In the genomic region with DNA sequence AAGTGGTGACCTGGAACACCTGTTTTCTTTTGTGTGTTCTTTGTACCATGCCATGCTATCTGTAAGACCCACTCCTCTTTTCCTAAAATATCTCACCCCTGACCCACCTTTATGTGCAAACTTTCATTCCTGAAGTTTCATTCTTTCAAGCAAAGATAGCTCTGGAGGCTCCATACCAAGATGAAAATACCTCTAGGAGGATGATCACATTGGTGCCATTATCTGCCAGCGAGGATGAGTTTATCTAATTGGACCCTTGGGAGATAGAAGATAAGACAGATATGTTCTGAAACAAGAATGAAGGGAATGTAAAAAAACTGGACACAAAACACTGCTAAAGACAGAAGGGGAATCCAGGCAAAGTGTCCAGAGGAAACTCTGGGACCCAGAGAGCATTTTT, we compare ENCODE assay signal across 44 cellular contexts. TPM values are rescaled to one million over a fixed set of nuclear protein-coding genes. Genes with fewer than 3 reads are reported as not detected.
"Had no signal": no experiment of that assay in that cellular context is flagged by ENCODE, and none has a peak within 500 bp of the region (broad histone marks: within the 10 kb centered on the region; RNA-seq: fewer than 3 reads in every experiment).

No MANE protein-coding gene starts in this region.

- H3K9me3 Mint-ChIP-seq: activated T-cell treated with anti-CD3 and anti-CD28 coated beads, Interleukin-2, amount 50 U/mL, for 24 hours; activated T-helper 1 cell treated with anti-CD3 and anti-CD28 coated beads, Interleukin-12 subunit alpha, Interleukin-12 subunit beta, Interleukin-2, Interleukin-4 antibody, amounts not matched to agents 30 ng/mL and 10 ng/mL and 1 ng/mL, durations not matched to agents 14 hours and 24 hours and 36 hours had no signal

- H3K27me3 ChIP-seq: adrenal gland, ascending aorta, body of pancreas, brain microvascular endothelial cell, breast epithelium, cardiac muscle cell had no signal

- H3K4me1 Mint-ChIP-seq: activated naive CD4-positive, alpha-beta T cell treated with anti-CD3 and anti-CD28 coated beads, Interleukin-2, amount 10 ng/mL, durations not matched to agents 7 days and 5 days; activated naive CD4-positive, alpha-beta T cell treated with anti-CD3 and anti-CD28 coated beads, Interleukin-2, amount 50 U/mL, for 24 hours; activated naive CD8-positive, alpha-beta T cell treated with anti-CD3 and anti-CD28 coated beads for 36 hours; activated naive CD8-positive, alpha-beta T cell treated with anti-CD3 and anti-CD28 coated beads, Interleukin-2, amount 10 ng/mL, durations not matched to agents 7 days and 5 days; activated naive CD8-positive, alpha-beta T cell treated with anti-CD3 and anti-CD28 coated beads, Interleukin-2, amount 50 U/mL, for 24 hours; activated T-helper 17 cell treated with anti-CD3 and anti-CD28 coated beads, Interleukin-2, amount 50 U/mL, for 72 hours; brain; central memory CD8-positive, alpha-beta T cell had no signal

- H3K4me3 Mint-ChIP-seq: activated naive CD4-positive, alpha-beta T cell treated with anti-CD3 and anti-CD28 coated beads for 36 hours; activated naive CD4-positive, alpha-beta T cell treated with anti-CD3 and anti-CD28 coated beads, Interleukin-2, amount 10 ng/mL, durations not matched to agents 7 days and 5 days; activated naive CD4-positive, alpha-beta T cell treated with anti-CD3 and anti-CD28 coated beads, Interleukin-2, amount 50 U/mL, for 24 hours; activated naive CD8-positive, alpha-beta T cell; activated naive CD8-positive, alpha-beta T cell treated with anti-CD3 and anti-CD28 coated beads for 36 hours; activated naive CD8-positive, alpha-beta T cell treated with anti-CD3 and anti-CD28 coated beads, Interleukin-2, amount 10 ng/mL, durations not matched to agents 7 days and 5 days; activated naive CD8-positive, alpha-beta T cell treated with anti-CD3 and anti-CD28 coated beads, Interleukin-2, amount 50 U/mL, for 24 hours; activated T-cell treated with anti-CD3 and anti-CD28 coated beads, Interleukin-2, amount 50 U/mL, for 24 hours; activated T-cell treated with anti-CD3 and anti-CD28 coated beads, Interleukin-2, amount 50 U/mL, for 4 hours; activated T-cell treated with anti-CD3 and anti-CD28 coated beads, Interleukin-2, amount 50 U/mL, for 72 hours; activated T-helper 1 cell treated with anti-CD3 and anti-CD28 coated beads, Interleukin-12 subunit alpha, Interleukin-12 subunit beta, Interleukin-2, Interleukin-4 antibody, amounts not matched to agents 30 ng/mL and 10 ng/mL and 1 ng/mL, durations not matched to agents 14 hours and 24 hours and 36 hours; activated T-helper 17 cell treated with anti-CD3 and anti-CD28 coated beads, Interleukin-2, amount 50 U/mL, for 72 hours; brain; central memory CD8-positive, alpha-beta T cell had no signal

- H3K27ac ChIP-seq: adrenal gland, ascending aorta, body of pancreas, brain microvascular endothelial cell, breast epithelium, cardiac muscle cell had no signal

- H3K4me3 ChIP-seq: adrenal gland, ascending aorta, body of pancreas, breast epithelium, cardiac muscle cell had no signal

- DNase-seq: activated effector memory CD4-positive, alpha-beta T cell treated with anti-CD3 and anti-CD28 coated beads, Interleukin-2, amount 50 U/mL, for 16 hours; activated effector memory CD4-positive, alpha-beta T cell treated with Interleukin-2 at 50 U/mL for 16 hours; activated gamma-delta T cell; activated gamma-delta T cell treated with Interleukin-2 at 50 U/mL for 16 hours; activated naive CD4-positive, alpha-beta T cell; activated naive CD4-positive, alpha-beta T cell treated with anti-CD3 and anti-CD28 coated beads for 36 hours; activated naive CD4-positive, alpha-beta T cell treated with anti-CD3 and anti-CD28 coated beads, Interleukin-2, amount 10 ng/mL, durations not matched to agents 7 days and 5 days; activated naive CD4-positive, alpha-beta T cell treated with anti-CD3 and anti-CD28 coated beads, Interleukin-2, amount 50 U/mL, for 16 hours; activated naive CD4-positive, alpha-beta T cell treated with Interleukin-2 at 50 U/mL for 16 hours; activated naive CD8-positive, alpha-beta T cell treated with anti-CD3 and anti-CD28 coated beads for 36 hours; activated naive CD8-positive, alpha-beta T cell treated with anti-CD3 and anti-CD28 coated beads, Interleukin-2, amount 10 ng/mL, durations not matched to agents 7 days and 5 days; activated naive CD8-positive, alpha-beta T cell treated with anti-CD3 and anti-CD28 coated beads, Interleukin-2, amount 50 U/mL, for 24 hours; activated T-cell treated with anti-CD3 and anti-CD28 coated beads, Interleukin-2, amount 50 U/mL, for 1 hour; activated T-cell treated with anti-CD3 and anti-CD28 coated beads, Interleukin-2, amount 50 U/mL, for 24 hours; activated T-cell treated with anti-CD3 and anti-CD28 coated beads, Interleukin-2, amount 50 U/mL, for 4 hours; activated T-cell treated with anti-CD3 and anti-CD28 coated beads, Interleukin-2, amount 50 U/mL, for 48 hours; activated T-cell treated with anti-CD3 and anti-CD28 coated beads, Interleukin-2, amount 50 U/mL, for 72 hours; adrenal gland; amniotic stem cell; amygdala; anterior cingulate cortex; aorta; body of pancreas; brain microvascular endothelial cell; caudate nucleus; central memory CD4-positive, alpha-beta T cell; cerebellar nuclear complex had no signal

- FAIRE-seq: astrocyte, bronchial epithelial cell had no signal

- H3K9me3 ChIP-seq: adrenal gland, ascending aorta, body of pancreas had no signal

- H3K36me3 ChIP-seq: adrenal gland, ascending aorta, brain microvascular endothelial cell, breast epithelium, cardiac muscle cell had no signal

- H3K4me1 ChIP-seq: adrenal gland, ascending aorta, body of pancreas, breast epithelium had no signal

- H3K36me3 Mint-ChIP-seq: activated naive CD4-positive, alpha-beta T cell treated with anti-CD3 and anti-CD28 coated beads, Interleukin-2, amount 10 ng/mL, durations not matched to agents 7 days and 5 days; activated naive CD4-positive, alpha-beta T cell treated with anti-CD3 and anti-CD28 coated beads, Interleukin-2, amount 50 U/mL, for 24 hours; activated naive CD8-positive, alpha-beta T cell treated with anti-CD3 and anti-CD28 coated beads for 36 hours; activated naive CD8-positive, alpha-beta T cell treated with anti-CD3 and anti-CD28 coated beads, Interleukin-2, amount 10 ng/mL, durations not matched to agents 7 days and 5 days; brain had no signal

- H3K27ac Mint-ChIP-seq: activated naive CD4-positive, alpha-beta T cell treated with anti-CD3 and anti-CD28 coated beads for 36 hours; activated naive CD4-positive, alpha-beta T cell treated with anti-CD3 and anti-CD28 coated beads, Interleukin-2, amount 10 ng/mL, durations not matched to agents 7 days and 5 days; activated naive CD4-positive, alpha-beta T cell treated with anti-CD3 and anti-CD28 coated beads, Interleukin-2, amount 50 U/mL, for 24 hours; activated naive CD4-positive, alpha-beta T cell treated with anti-CD3 and anti-CD28 coated beads, Interleukin-2, amount 50 U/mL, for 72 hours; activated naive CD8-positive, alpha-beta T cell; activated naive CD8-positive, alpha-beta T cell treated with anti-CD3 and anti-CD28 coated beads for 36 hours; activated naive CD8-positive, alpha-beta T cell treated with anti-CD3 and anti-CD28 coated beads, Interleukin-2, amount 10 ng/mL, durations not matched to agents 7 days and 5 days; activated naive CD8-positive, alpha-beta T cell treated with anti-CD3 and anti-CD28 coated beads, Interleukin-2, amount 50 U/mL, for 24 hours; activated T-cell treated with anti-CD3 and anti-CD28 coated beads, Interleukin-2, amount 50 U/mL, for 24 hours; activated T-cell treated with anti-CD3 and anti-CD28 coated beads, Interleukin-2, amount 50 U/mL, for 72 hours; activated T-helper 1 cell treated with anti-CD3 and anti-CD28 coated beads, Interleukin-12 subunit alpha, Interleukin-12 subunit beta, Interleukin-2, Interleukin-4 antibody, amounts not matched to agents 30 ng/mL and 10 ng/mL and 1 ng/mL, durations not matched to agents 14 hours and 24 hours and 36 hours; activated T-helper 17 cell treated with anti-CD3 and anti-CD28 coated beads, Interleukin-2, amount 50 U/mL, for 72 hours; activated T-helper 2 cell treated with anti-CD3 and anti-CD28 coated beads, Interferon-gamma antibody, Interleukin-2, Interleukin-4, amounts not matched to agents 10 μg/mL and 5 μg/mL and 100 μg/mL, durations not matched to agents 14 hours and 24 hours and 36 hours; brain had no signal

RNA-seq across cellular contexts. Expression of a gene that starts 24.1 kb away (rescaled TPM):
- total RNA-seq: activated naive CD4-positive, alpha-beta T cell treated with anti-CD3 and anti-CD28 coated beads for 36 hours; activated naive CD4-positive, alpha-beta T cell treated with anti-CD3 and anti-CD28 coated beads, Interleukin-2, amount 50 U/mL, for 72 hours; activated naive CD8-positive, alpha-beta T cell treated with anti-CD3 and anti-CD28 coated beads for 36 hours; activated naive CD8-positive, alpha-beta T cell treated with anti-CD3 and anti-CD28 coated beads, Interleukin-2, amount 10 ng/mL, durations not matched to agents 7 days and 5 days; activated T-cell treated with anti-CD3 and anti-CD28 coated beads, Interleukin-2, amount 50 U/mL, for 4 hours; activated T-cell treated with anti-CD3 and anti-CD28 coated beads, Interleukin-2, amount 50 U/mL, for 72 hours; activated T-helper 1 cell treated with anti-CD3 and anti-CD28 coated beads, Interleukin-12 subunit alpha, Interleukin-12 subunit beta, Interleukin-2, Interleukin-4 antibody, amounts not matched to agents 30 ng/mL and 10 ng/mL and 1 ng/mL, durations not matched to agents 14 hours and 24 hours and 36 hours; activated T-helper 17 cell treated with anti-CD3 and anti-CD28 coated beads, Interleukin-2, amount 50 U/mL, for 72 hours; activated T-helper 2 cell treated with anti-CD3 and anti-CD28 coated beads, Interferon-gamma antibody, Interleukin-2, Interleukin-4, amounts not matched to agents 10 μg/mL and 5 μg/mL and 100 μg/mL, durations not matched to agents 14 hours and 24 hours and 36 hours; adrenal gland; aorta; ascending aorta; astrocyte; body of pancreas; breast epithelium; bronchial epithelial cell; cardiac muscle cell; cardiac septum; cerebellum; chondrocyte had no signal
- polyA plus RNA-seq: adipose tissue, adrenal gland, cardiac muscle cell had no signal
